8 cellular contexts compared by ENCODE assay signal in genomic region chr17:29138184-29138955, GRCh38. TPM values are rescaled to one million over a fixed set of nuclear protein-coding genes. Genes with fewer than 3 reads are reported as not detected.
A peak's percentile ranks its signal among the peaks of the same experiment; 100 is the strongest.
DNase-seq lines count a peak whose midpoint lies in the region; ATAC-seq and TF ChIP-seq lines count a peak whose summit lies in the region.

No MANE protein-coding gene starts in this region.

- intact Hi-C loops in CD4-positive, alpha-beta memory T cell (cut with micrococcal nuclease), result no loop called here
- intact Hi-C loops in IMR-90 (cut with micrococcal nuclease), result no loop called here
- intact Hi-C loops in testis (cut with DNase I; ENCODE audit: low total_unique reads), result no loop called here

- no peak overlapping the region for H2BK15ac ChIP-seq in IMR-90 (ENCODE audit: low read depth, low read length)

- H3K4ac ChIP-seq in IMR-90 (ENCODE audit: low read depth, low read length), result peak overlapping the region; percentile 22; the same call in 1 of the 2 replicates

- ATAC-seq in IMR-90 (ENCODE audit: low read depth) (no peak), HG03565 (IDR thresholded peaks at IDR 0.05; ENCODE audit: unreplicated experiment) (no peak)

- no peaks in the 10 kb centered on the region for H3K27me3 ChIP-seq in CD4-positive, alpha-beta memory T cell (ENCODE audit: insufficient read depth, low read length)
- H3K27me3 ChIP-seq in IMR-90 (ENCODE audit: control insufficient read depth, insufficient read depth, low read length) (no peaks in the 10 kb centered on the region), mononuclear cell (ENCODE audit: insufficient read depth, low read length) (no peaks in the 10 kb centered on the region), testis (no peaks in the 10 kb centered on the region)

- DNase-seq in CD4-positive, alpha-beta memory T cell, result peak; percentile 15 to 63 (median 26)
- DNase-seq in IMR-90, result peak; percentile 68
- peak; percentile 85 for DNase-seq in activated effector memory CD4-positive, alpha-beta T cell treated with anti-CD3 and anti-CD28 coated beads, Interleukin-2, amount 50 U/mL, for 16 hours
- DNase-seq in AG08395 (ENCODE audit: low spot score), result no peak
- DNase-seq in testis, result no peak
- DNase-seq in effector CD8-positive, alpha-beta T cell (lab: John Stamatoyannopoulos, UW), result no peak

- H2AK9ac ChIP-seq in IMR-90 (replicated peaks; ENCODE audit: low read depth, low read length, poor library complexity), result peak overlapping the region; percentile 92

- TF ChIP-seq POLR2A in IMR-90 (IDR thresholded peaks at IDR 0.05; ENCODE audit: low read depth, low read length) (no peak), testis (IDR thresholded peaks at IDR 0.05) (no peak)

- H3K9me3 Mint-ChIP-seq in CD4-positive, alpha-beta memory T cell, result no peaks in the 10 kb centered on the region

- H2BK5ac ChIP-seq in IMR-90 (ENCODE audit: low read depth, low read length, poor library complexity, severe bottlenecking), result peak overlapping the region; percentile 20

- no peaks in the 10 kb centered on the region for H3K9me3 ChIP-seq in CD4-positive, alpha-beta memory T cell (ENCODE audit: control insufficient read depth in 1 of 2, low read length in 2 of 2)
- H3K9me3 ChIP-seq in IMR-90 (ENCODE audit: control insufficient read depth, insufficient read depth, low read length) (no peaks in the 10 kb centered on the region), mononuclear cell (ENCODE audit: low read depth, low read length) (no peaks in the 10 kb centered on the region), testis (no peaks in the 10 kb centered on the region)

- no peak for TF ChIP-seq RAD21 in IMR-90 (IDR thresholded peaks at IDR 0.05; ENCODE audit: low read length)

- peak overlapping the region in 1 of 2 experiments; percentile 35; a peak in 2 of 4 replicates for H4K8ac ChIP-seq in IMR-90 (ENCODE audit: low read depth in 2 of 2, low read length in 2 of 2)

- CTCF ChIA-PET in CD4-positive, alpha-beta memory T cell (lab: Charles Lee; ENCODE audit: partially characterized antibody), result interaction anchor here (1.0 to 17.1 kb wide), 10 partner anchors 8 to 412 kb away, joined by 3 to 465 read pairs (median 17); partner anchors contain the start of gene MYO18A
- CTCF ChIA-PET in IMR-90 (lab: Yijun Ruan, JAX), result interaction anchor here (1.0 to 1.2 kb wide), 2 partner anchors 14 to 22 kb away, joined by 3 to 4 read pairs; no protein-coding TSS in a partner anchor

- no TSS peak for BruUV-seq in IMR-90 (replicated peaks; lab: Mats Ljungman, UMichigan)

- H3K9me1 ChIP-seq in IMR-90 (ENCODE audit: insufficient read depth, low read length), result peaks cover 33% of the 10 kb centered on the region

- H2BK120ac ChIP-seq in IMR-90 (ENCODE audit: low read depth, low read length), result no peak overlapping the region

- no peak overlapping the region for H4K91ac ChIP-seq in IMR-90 (ENCODE audit: insufficient read depth, low read depth, low read length)

- H3K18ac ChIP-seq in IMR-90 (ENCODE audit: low read depth, low read length), result no peak overlapping the region

- H3K4me2 ChIP-seq in IMR-90 (ENCODE audit: low read depth, low read length), result 0 out of 2 replicates have a peak overlapping the region, but pooled peaks have one; percentile 8

- WGBS in IMR-90 (ENCODE audit: extremely low coverage in 2 of 2, insufficient read length in 1 of 2), 2 experiments, result 100% methylated on average over 1 of the region's 13 CpGs; no CpG with 5 or more reads in 1 of the 2 experiments
- 54 to 73% methylated on average over 12 to 13 of the region's 13 CpGs for WGBS in testis, 2 donors

- H3K4me3 ChIP-seq in CD4-positive, alpha-beta memory T cell (ENCODE audit: low read length in 2 of 2), result peak overlapping the region; percentile 55 to 72
- H3K4me3 ChIP-seq in IMR-90 (ENCODE audit: insufficient read depth, low read depth, low read length) (no peak overlapping the region), mononuclear cell (ENCODE audit: low read length) (peak overlapping the region; percentile 57), testis (no peak overlapping the region)

- no peak overlapping the region for H3K56ac ChIP-seq in IMR-90 (ENCODE audit: extremely low read depth, insufficient read depth, low read length)

- H3K14ac ChIP-seq in IMR-90 (replicated peaks; ENCODE audit: low read depth, low read length), result 0 out of 2 replicates have a peak overlapping the region, but pooled peaks have one; percentile 14

- peak overlapping the region; percentile 58 for H2AFZ ChIP-seq in IMR-90 (replicated peaks; ENCODE audit: low read length, poor library complexity)

- H3K9ac ChIP-seq in IMR-90 (ENCODE audit: low read depth, low read length), result no peak overlapping the region

- dilution Hi-C loops in IMR-90 (cut with HindIII; ENCODE audit: low sequenced_read_pairs, unreplicated experiment), result no loop called here

- no peak overlapping the region for H4K5ac ChIP-seq in IMR-90 (ENCODE audit: low read depth, low read length)

- H3K23ac ChIP-seq in IMR-90 (ENCODE audit: low read depth, low read length), result 0 out of 2 replicates have a peak overlapping the region, but pooled peaks have one; percentile 10

- no peaks in the 10 kb centered on the region for H3K27me3 Mint-ChIP-seq in CD4-positive, alpha-beta memory T cell

- TF ChIP-seq CTCF in IMR-90 (conservative IDR thresholded peaks at IDR 0.05; ENCODE audit: low read depth, low read length), result no peak
- no peak for TF ChIP-seq CTCF in testis (IDR thresholded peaks at IDR 0.05)

- H4K20me1 ChIP-seq in IMR-90 (ENCODE audit: insufficient read depth, low read length), result peaks cover 10% of the 10 kb centered on the region

- peaks cover 21 to 36% of the 10 kb centered on the region in 2 donors for H3K36me3 Mint-ChIP-seq in CD4-positive, alpha-beta memory T cell

- peak overlapping the region; percentile 77 for H2AK5ac ChIP-seq in IMR-90 (ENCODE audit: low read depth, low read length)

- H3K27ac Mint-ChIP-seq in CD4-positive, alpha-beta memory T cell, result peak overlapping the region; percentile 91 to 99 (median 97)

- H3K4me1 Mint-ChIP-seq in CD4-positive, alpha-beta memory T cell, result peaks cover 42 to 74% (median 56%) of the 10 kb centered on the region in 4 donors

- peak overlapping the region; percentile 81 for H3K27ac ChIP-seq in CD4-positive, alpha-beta memory T cell (ENCODE audit: low read depth, low read length)
- H3K27ac ChIP-seq in IMR-90 (ENCODE audit: insufficient read depth, low read length) (no peak overlapping the region), testis (no peak overlapping the region)

- H3K36me3 ChIP-seq in CD4-positive, alpha-beta memory T cell (ENCODE audit: insufficient read depth, low read length), result peaks cover 14% of the 10 kb centered on the region
- H3K36me3 ChIP-seq in IMR-90 (ENCODE audit: control insufficient read depth, insufficient read depth, low read length) (no peaks in the 10 kb centered on the region), testis (ENCODE audit: low read depth, missing control alignments) (no peaks in the 10 kb centered on the region)

- in situ Hi-C loops in IMR-90 (cut with MboI; ENCODE audit: low sequenced_read_pairs), result no loop called here

- POLR2A ChIA-PET in CD4-positive, alpha-beta memory T cell (lab: Charles Lee; ENCODE audit: partially characterized antibody), result interaction anchor here (0.8 to 4.4 kb wide), 13 partner anchors 8 to 189 kb away, joined by 3 to 50 read pairs (median 12); partner anchors contain the start of genes NUFIP2 and PHF12
- POLR2A ChIA-PET in IMR-90 (lab: Charles Lee; ENCODE audit: unreplicated experiment), result no interaction called here

- peaks cover 70% of the 10 kb centered on the region for H3K4me1 ChIP-seq in CD4-positive, alpha-beta memory T cell (ENCODE audit: insufficient read depth, low read length)
- peaks cover 49% of the 10 kb centered on the region for H3K4me1 ChIP-seq in IMR-90 (ENCODE audit: control insufficient read depth, insufficient read depth, low read length)
- H3K4me1 ChIP-seq in mononuclear cell (ENCODE audit: insufficient read depth, low read length), result peaks cover 66% of the 10 kb centered on the region
- H3K4me1 ChIP-seq in testis, result peaks cover 40% of the 10 kb centered on the region

- H2BK20ac ChIP-seq in IMR-90 (ENCODE audit: low read depth, low read length), result no peak overlapping the region; the same call in 1 of the 2 replicates

- peak overlapping the region; percentile 90 to 98 (median 92) for H3K4me3 Mint-ChIP-seq in CD4-positive, alpha-beta memory T cell

- H3K79me1 ChIP-seq in IMR-90 (ENCODE audit: low read depth in 1 of 2, low read length in 2 of 2), result peaks cover 34 to 89% of the 10 kb centered on the region in 2 experiments

TF ChIP-seq in IMR-90, 13 proteins besides CTCF, POLR2A, EP300 and RAD21:
- TF ChIP-seq BHLHE40 (IDR thresholded peaks at IDR 0.05; ENCODE audit: low read depth, low read length) (0 out of 2 replicates have a peak, but pooled peaks have one; percentile 36), CEBPB (IDR thresholded peaks at IDR 0.05; ENCODE audit: low read depth, low read length) (no peak), USF2 (IDR thresholded peaks at IDR 0.05; ENCODE audit: low read depth, low read length) (no peak; the same call in 1 of the 2 replicates)
TF ChIP-seq in IMR-90: peak in this region for 1.

RNA-seq across cellular contexts. Expression of gene MYO18A, which starts 41.8 kb away (rescaled TPM):
- total RNA-seq in CD4-positive, alpha-beta memory T cell, result 100 to 1,000 TPM; 134 to 136 TPM
- polyA plus RNA-seq in CD4-positive, alpha-beta memory T cell, result 10 to 100 TPM in 1 of 2 donors, 1 to 10 TPM in 1; 6.0 to 44.9 TPM
- 39.1 and 40.0 TPM in 2 replicates for total RNA-seq in IMR-90 (2012; rRNA removed)
- 22.4 and 22.9 TPM in 2 replicates for polyA plus RNA-seq in IMR-90 (2012; rRNA removed)
- polyA plus RNA-seq in IMR-90 (2012; cell fraction: cytosol; rRNA removed), result 12.8 and 19.0 TPM in 2 replicates
- polyA plus RNA-seq in IMR-90 (2012; cell fraction: nucleus; rRNA removed; ENCODE audit: low replicate concordance), result 95.5 and 141 TPM in 2 replicates
- total RNA-seq in mononuclear cell, result 40.1 TPM
- total RNA-seq in testis, result 100 to 1,000 TPM in 1 of 2 donors, 10 to 100 TPM in 1; 91.1 to 154 TPM
- 89.1 TPM for polyA plus RNA-seq in testis (ENCODE audit: insufficient read depth, low read depth, low replicate concordance)

Comparison
In these comparisons a context has a peak if more than half of its experiments do, and no peak if none do; other contexts are left out.
1. DNase-seq: peak in CD4-positive, alpha-beta memory T cell (5 of 5), IMR-90 (single experiment) and activated effector memory CD4-positive, alpha-beta T cell treated with anti-CD3 and anti-CD28 coated beads, Interleukin-2, amount 50 U/mL, for 16 hours (single experiment); none in AG08395 (single experiment), testis (single experiment) and effector CD8-positive, alpha-beta T cell (single experiment).
2. H3K4me3 ChIP-seq: peak in CD4-positive, alpha-beta memory T cell (2 of 2) and mononuclear cell (single experiment); none in IMR-90 (single experiment) and testis (0 of 2).